21 cellular contexts compared by ENCODE assay signal in genomic region chr17:6492892-6493674, GRCh38. TPM values are rescaled to one million over a fixed set of nuclear protein-coding genes. Genes with fewer than 3 reads are reported as not detected.
A peak's percentile ranks its signal among the peaks of the same experiment; 100 is the strongest.
DNase-seq lines count a peak whose midpoint lies in the region; ATAC-seq and TF ChIP-seq lines count a peak whose summit lies in the region.
"Had no signal": no experiment of that assay in that cellular context is flagged by ENCODE, and none has a peak within 500 bp of the region (broad histone marks: within the 10 kb centered on the region; RNA-seq: fewer than 3 reads in every experiment).

No MANE protein-coding gene starts in this region.

- no peaks in the 10 kb centered on the region for H3K4me1 ChIP-seq in right lobe of liver

- intact Hi-C loops in right lobe of liver (cut with DNase I) (no loop called here), lower leg skin (cut with DNase I; ENCODE audit: low total_unique reads) (no loop called here)

- no peaks in the 10 kb centered on the region for H3K36me3 ChIP-seq in right lobe of liver
- H3K36me3 ChIP-seq: heart left ventricle, suprapubic skin had no signal

- WGBS in right lobe of liver (ENCODE audit: insufficient coverage, low coverage, low lambda C conversion rate, missing lambda C conversion rate): 65% methylated on average over 2 of the region's 4 CpGs
- whole genome bisulfite sequencing in lower leg skin, 2 donors: 83 to 88% methylated on average over 4 of the region's 4 CpGs

- DNase-seq in GM12864 (ENCODE audit: low read depth) (peak; percentile 15), caudate nucleus (lab: John Stamatoyannopoulos, UW) (peak in 1 of 61 donors; percentile 12), right lobe of liver (no peak), lower leg skin (ENCODE audit: low spot score in 2 of 2) (no peak)
- DNase-seq: activated CD8-positive, alpha-beta memory T cell treated with anti-CD3 and anti-CD28 coated beads, Interleukin-2, amount 10 ng/mL, durations not matched to agents 7 days and 5 days; activated naive CD4-positive, alpha-beta T cell treated with anti-CD3 and anti-CD28 coated beads, Interleukin-2, amount 10 ng/mL, durations not matched to agents 7 days and 5 days; Calu3; heart left ventricle; KBM-7; NCI-H1092 treated with DMSO at 0.1 percent for 48 hours; NCI-H2107; NCI-H774; occipital lobe had no signal

- no peaks in the 10 kb centered on the region for H3K27me3 ChIP-seq in right lobe of liver
- H3K27me3 ChIP-seq: dorsolateral prefrontal cortex, suprapubic skin had no signal

- H3K9me3 ChIP-seq in right lobe of liver: no peaks in the 10 kb centered on the region
- H3K9me3 ChIP-seq: heart left ventricle, suprapubic skin had no signal

- peak in 3 of 4 donors; percentile 41 to 64 (median 59) for ATAC-seq in right lobe of liver
- no peak for ATAC-seq in HG03175 (IDR thresholded peaks at IDR 0.05; ENCODE audit: unreplicated experiment)
- ATAC-seq in esophagus mucosa: no peak
- ATAC-seq: activated CD8-positive, alpha-beta memory T cell treated with anti-CD3 and anti-CD28 coated beads, Interleukin-2, amount 10 ng/mL, durations not matched to agents 7 days and 5 days; heart left ventricle had no signal

- TF ChIP-seq CTCF in GM12864 (IDR thresholded peaks at IDR 0.05; ENCODE audit: low read depth, low read length, missing control alignments): no peak
- no peak for TF ChIP-seq CTCF in right lobe of liver (IDR thresholded peaks at IDR 0.05)
- TF ChIP-seq CTCF in lower leg skin (IDR thresholded peaks at IDR 0.05): no peak

- TF ChIP-seq POLR2A in right lobe of liver (IDR thresholded peaks at IDR 0.05): no peak
- TF ChIP-seq POLR2A in lower leg skin (IDR thresholded peaks at IDR 0.05): no peak

- H3K27ac ChIP-seq in caudate nucleus (ENCODE audit: low read depth, low read length) (peak overlapping the region; percentile 26), right lobe of liver (no peak overlapping the region)
- H3K27ac ChIP-seq: heart left ventricle, suprapubic skin had no signal

- TF ChIP-seq RAD21 in Ishikawa (IDR thresholded peaks at IDR 0.05; ENCODE audit: low read depth): no peak

- no peak for TF ChIP-seq EP300 in Ishikawa (IDR thresholded peaks at IDR 0.05; ENCODE audit: borderline replicate concordance)

- H3K4me3 ChIP-seq in GM12864 (ENCODE audit: low read depth, low read length) (no peak overlapping the region), right lobe of liver (no peak overlapping the region), lower leg skin (ENCODE audit: low read depth, poor library complexity, severe bottlenecking) (no peak overlapping the region)
- H3K4me3 ChIP-seq: dorsolateral prefrontal cortex, heart left ventricle, suprapubic skin had no signal

TF ChIP-seq in Ishikawa, 13 proteins besides CTCF, POLR2A, EP300 and RAD21:
- TF ChIP-seq NFIC (IDR thresholded peaks at IDR 0.05): no peak
- TF ChIP-seq USF1 (IDR thresholded peaks at IDR 0.05): peak; percentile 94

RNA-seq across cellular contexts. Expression of gene PIMREG, which starts 48.8 kb away (rescaled TPM):
- total RNA-seq in right lobe of liver (under 1 TPM in 2 of 6 experiments, not detected in 4; 0.18 to 0.37 TPM), esophagus mucosa (4.8 TPM), lower leg skin (1 to 10 TPM in 1 of 4 donors, under 1 TPM in 3; 0.21 to 2.8 (median 0.84) TPM)
- total RNA-seq: mononuclear cell had no signal

RNA-seq across cellular contexts. Expression of gene AIPL1, which starts 58.2 kb away (rescaled TPM):
- total RNA-seq in right lobe of liver (not detected), esophagus mucosa (not detected), lower leg skin (not detected)
- total RNA-seq: activated CD8-positive, alpha-beta memory T cell treated with anti-CD3 and anti-CD28 coated beads, Interleukin-2, amount 10 ng/mL, durations not matched to agents 7 days and 5 days; Calu3; heart left ventricle; kidney epithelial cell; occipital lobe; RPMI7951; suprapubic skin had no signal

Comparison
In these comparisons a context has a peak if more than half of its experiments do, and no peak if none do; other contexts are left out.
1. ATAC-seq: peak in right lobe of liver (3 of 4); none in HG03175 (single experiment) and esophagus mucosa (single experiment).